Comparison of ENCODE assay signal across 18 cellular contexts in genomic region chr12:101039848-101040531, GRCh38.
A peak's percentile ranks its signal among the peaks of the same experiment; 100 is the strongest.
DNase-seq lines count a peak whose midpoint lies in the region; ATAC-seq and TF ChIP-seq lines count a peak whose summit lies in the region.
"Had no signal": no experiment of that assay in that cellular context is flagged by ENCODE, and none has a peak within 500 bp of the region (broad histone marks: within the 10 kb centered on the region; RNA-seq: fewer than 3 reads in every experiment).

No MANE protein-coding gene starts in this region.

- H3K27ac ChIP-seq in PC-3 (ENCODE audit: low read length): peak overlapping the region; percentile 5; the same call in 1 of the 2 replicates
- peak overlapping the region in 3 of 4 donors; percentile 24 to 56 (median 31) for H3K27ac ChIP-seq in body of pancreas
- H3K27ac ChIP-seq: GM23248 had no signal

- no peaks in the 10 kb centered on the region for H3F3A ChIP-seq in PC-3 (ENCODE audit: low read length, unreplicated experiment)

- H3K9me3 ChIP-seq in PC-3 (ENCODE audit: low read length) (no peaks in the 10 kb centered on the region), body of pancreas (no peaks in the 10 kb centered on the region)

- H3K27me3 ChIP-seq in PC-3 (ENCODE audit: low read length) (no peaks in the 10 kb centered on the region), body of pancreas (no peaks in the 10 kb centered on the region)

- H3K4me3 ChIP-seq in PC-3 (ENCODE audit: low read length) (no peak overlapping the region), body of pancreas (no peak overlapping the region)
- H3K4me3 ChIP-seq: GM23248 had no signal

- no peak for ATAC-seq in PC-3
- ATAC-seq in body of pancreas: no peak
- ATAC-seq in activated CD8-positive, alpha-beta T cell treated with anti-CD3 and anti-CD28 coated beads for 36 hours: no peak

- CTCF ChIA-PET in PC-3 (lab: Charles Lee): no interaction called here
- CTCF ChIA-PET in activated CD8-positive, alpha-beta T cell treated with anti-CD3 and anti-CD28 coated beads for 36 hours (lab: Charles Lee): no interaction called here

- H3K4me1 Mint-ChIP-seq in activated CD8-positive, alpha-beta T cell treated with anti-CD3 and anti-CD28 coated beads for 36 hours (ENCODE audit: low read depth): no peaks in the 10 kb centered on the region
- H3K4me1 Mint-ChIP-seq: CD8-positive, alpha-beta memory T cell; IgD-negative memory B cell had no signal

- H3K27ac Mint-ChIP-seq in activated CD8-positive, alpha-beta T cell treated with anti-CD3 and anti-CD28 coated beads for 36 hours: no peak overlapping the region
- H3K27ac Mint-ChIP-seq: CD8-positive, alpha-beta memory T cell; IgD-negative memory B cell had no signal

- 30 to 40% methylated on average over 6 of the region's 6 CpGs for WGBS in body of pancreas, 2 donors

- H3K79me2 ChIP-seq in PC-3 (ENCODE audit: low read length): no peaks in the 10 kb centered on the region

- H3K4me1 ChIP-seq in PC-3 (ENCODE audit: insufficient read depth, low read length) (no peaks in the 10 kb centered on the region), body of pancreas (peaks cover 56% of the 10 kb centered on the region)

- H4K20me1 ChIP-seq in PC-3 (ENCODE audit: low read length): no peaks in the 10 kb centered on the region

- peaks cover 9% of the 10 kb centered on the region for H3K9me3 Mint-ChIP-seq in activated CD8-positive, alpha-beta T cell treated with anti-CD3 and anti-CD28 coated beads for 36 hours

- H3K9ac ChIP-seq in PC-3 (ENCODE audit: low read length): no peak overlapping the region
- H3K9ac ChIP-seq: GM23248 had no signal

- TF ChIP-seq CTCF in PC-3 (conservative IDR thresholded peaks at IDR 0.05; ENCODE audit: low read depth, low read length) (no peak), body of pancreas (IDR thresholded peaks at IDR 0.05) (no peak)
- no peak for TF ChIP-seq CTCF in activated CD8-positive, alpha-beta T cell treated with anti-CD3 and anti-CD28 coated beads for 36 hours (IDR thresholded peaks at IDR 0.05)

- POLR2A ChIA-PET in PC-3 (lab: Charles Lee; ENCODE audit: unreplicated experiment): no interaction called here
- POLR2A ChIA-PET in activated CD8-positive, alpha-beta T cell treated with anti-CD3 and anti-CD28 coated beads for 36 hours (lab: Charles Lee): no interaction called here

- H3K4me3 Mint-ChIP-seq in activated CD8-positive, alpha-beta T cell treated with anti-CD3 and anti-CD28 coated beads for 36 hours: no peak overlapping the region
- H3K4me3 Mint-ChIP-seq: CD8-positive, alpha-beta memory T cell; IgD-negative memory B cell had no signal

- no peaks in the 10 kb centered on the region for H3K36me3 Mint-ChIP-seq in activated CD8-positive, alpha-beta T cell treated with anti-CD3 and anti-CD28 coated beads for 36 hours (ENCODE audit: low read depth)
- H3K36me3 Mint-ChIP-seq: CD8-positive, alpha-beta memory T cell; IgD-negative memory B cell had no signal

- H3K4me2 ChIP-seq in PC-3 (ENCODE audit: low read length): no peak overlapping the region

- no peak for TF ChIP-seq POLR2A in body of pancreas (IDR thresholded peaks at IDR 0.05)

- intact Hi-C loops in PC-3 (cut with micrococcal nuclease) (no loop called here), body of pancreas (cut with DNase I) (no loop called here)
- intact Hi-C loops in activated CD8-positive, alpha-beta T cell treated with anti-CD3 and anti-CD28 coated beads for 36 hours (cut with micrococcal nuclease): no loop called here

- no peak overlapping the region for H2AFZ ChIP-seq in PC-3 (ENCODE audit: low read length)
- H2AFZ ChIP-seq: GM23248 had no signal

- no peaks in the 10 kb centered on the region for H3K9me2 ChIP-seq in PC-3 (replicated peaks; ENCODE audit: low read length)

- BruUV-seq in PC-3 (replicated peaks; lab: Mats Ljungman, UMichigan): no TSS peak

- H3K36me3 ChIP-seq in PC-3 (ENCODE audit: low read depth, low read length): no peaks in the 10 kb centered on the region
- no peaks in the 10 kb centered on the region for H3K36me3 ChIP-seq in body of pancreas (replicated peaks in 1 of 2; ENCODE audit: insufficient read depth in 1 of 2, low read depth in 2 of 2)

- no peaks in the 10 kb centered on the region for H3K27me3 Mint-ChIP-seq in activated CD8-positive, alpha-beta T cell treated with anti-CD3 and anti-CD28 coated beads for 36 hours
- H3K27me3 Mint-ChIP-seq: IgD-negative memory B cell had no signal

- DNase-seq in PC-3: peak; percentile 30
- peak in 1 of 4 donors; percentile 14 for DNase-seq in body of pancreas
- peak; percentile 78 for DNase-seq in kidney tubule cell (ENCODE audit: low spot score)
- peak; percentile 82 for DNase-seq in renal cortical epithelial cell (ENCODE audit: low read depth)
- no peak for DNase-seq in GOT3 (lab: John Stamatoyannopoulos, UW)
- DNase-seq in DMS 273 (lab: John Stamatoyannopoulos, UW; ENCODE audit: unreplicated experiment): no peak
- DNase-seq in activated CD8-positive, alpha-beta T cell treated with anti-CD3 and anti-CD28 coated beads for 36 hours: no peak
- DNase-seq: C1 segment of cervical spinal cord; CD8-positive, alpha-beta memory T cell; GDM1; GM23248; Karpas-422; NCI-H1105; NCI-H2081 treated with DMSO at 0.1 percent for 48 hours; NCI-H510A; NCI-H774; SIG-M5 had no signal

Comparison
In these comparisons a context has a peak if more than half of its experiments do, and no peak if none do; other contexts are left out.
1. DNase-seq: peak in PC-3 (single experiment), kidney tubule cell (single experiment) and renal cortical epithelial cell (single experiment); none in GOT3 (single experiment), DMS 273 (single experiment) and activated CD8-positive, alpha-beta T cell treated with anti-CD3 and anti-CD28 coated beads for 36 hours (single experiment).